13 cellular contexts compared by ENCODE assay signal in genomic region chr12:108446766-108447165, GRCh38.
A peak's percentile ranks its signal among the peaks of the same experiment; 100 is the strongest.
DNase-seq lines count a peak whose midpoint lies in the region; ATAC-seq, FAIRE-seq and TF ChIP-seq lines count a peak whose summit lies in the region.
"Had no signal": no experiment of that assay in that cellular context is flagged by ENCODE, and none has a peak within 500 bp of the region (broad histone marks: within the 10 kb centered on the region; RNA-seq: fewer than 3 reads in every experiment).

No MANE protein-coding gene starts in this region.

- no peaks in the 10 kb centered on the region for H3K9me1 ChIP-seq in keratinocyte (ENCODE audit: control insufficient read depth, extremely low read depth, insufficient read depth, low read length)

- peaks cover 17% of the 10 kb centered on the region for H3K4me1 Mint-ChIP-seq in type B pancreatic cell (ENCODE audit: unreplicated experiment)
- H3K4me1 Mint-ChIP-seq: stimulated activated naive CD8-positive, alpha-beta T cell treated with anti-CD3 and anti-CD28 coated beads, Interleukin-15, amount 100 ng/mL, for 72 hours had no signal

- peaks cover 15% of the 10 kb centered on the region for H3K4me1 ChIP-seq in keratinocyte (ENCODE audit: control insufficient read depth, extremely low read depth, insufficient read depth, low read length)

- peak overlapping the region; percentile 45 for H2AFZ ChIP-seq in keratinocyte (ENCODE audit: control insufficient read depth, low read length)

- no peak for ATAC-seq in HG03354 (IDR thresholded peaks at IDR 0.05; ENCODE audit: poor library complexity, severe bottlenecking, unreplicated experiment)
- ATAC-seq in HG03135 (IDR thresholded peaks at IDR 0.05; ENCODE audit: unreplicated experiment): no peak
- ATAC-seq: stimulated activated naive CD8-positive, alpha-beta T cell treated with anti-CD3 and anti-CD28 coated beads, Interleukin-15, amount 100 ng/mL, for 72 hours had no signal

- peaks cover under 1% of the 10 kb centered on the region for H3K9me3 Mint-ChIP-seq in type B pancreatic cell
- H3K9me3 Mint-ChIP-seq: IgD-negative memory B cell; stimulated activated naive CD8-positive, alpha-beta T cell treated with anti-CD3 and anti-CD28 coated beads, Interleukin-15, amount 100 ng/mL, for 72 hours had no signal

- no peak overlapping the region for H3K4me3 Mint-ChIP-seq in type B pancreatic cell
- H3K4me3 Mint-ChIP-seq: IgD-negative memory B cell; stimulated activated naive CD8-positive, alpha-beta T cell treated with anti-CD3 and anti-CD28 coated beads, Interleukin-15, amount 100 ng/mL, for 72 hours had no signal

- H4K20me1 ChIP-seq in keratinocyte (ENCODE audit: control insufficient read depth, extremely low read depth, insufficient read depth, low read length): no peaks in the 10 kb centered on the region

- peak overlapping the region; percentile 37 for H3K4me2 ChIP-seq in keratinocyte (ENCODE audit: control insufficient read depth, extremely low read depth, insufficient read depth, low read depth, low read length)

- no peaks in the 10 kb centered on the region for H3K36me3 ChIP-seq in keratinocyte (ENCODE audit: control insufficient read depth in 2 of 2, extremely low read depth in 1 of 2, insufficient read depth in 2 of 2, low read length in 2 of 2)

- dilution Hi-C loops in keratinocyte (cut with MboI; ENCODE audit: extremely low pct_ligation_motif_present, low sequenced_read_pairs): no loop called here

- H3K4me3 ChIP-seq in choroid plexus epithelial cell (ENCODE audit: low read depth, low read length): no peak overlapping the region
- no peak overlapping the region for H3K4me3 ChIP-seq in keratinocyte (ENCODE audit: control insufficient read depth in 2 of 3, extremely low read depth in 1 of 3, insufficient read depth in 2 of 3, low read depth in 1 of 3, low read length in 3 of 3)

- no peaks in the 10 kb centered on the region for H3K9me3 ChIP-seq in keratinocyte (ENCODE audit: control insufficient read depth, low read depth, low read length)

- H3K79me2 ChIP-seq in keratinocyte (ENCODE audit: control insufficient read depth, insufficient read depth, low read length): no peaks in the 10 kb centered on the region

- no peaks in the 10 kb centered on the region for H3K27me3 ChIP-seq in keratinocyte (ENCODE audit: control insufficient read depth, extremely low read depth, insufficient read depth, low read length)

- TF ChIP-seq CTCF in choroid plexus epithelial cell (conservative IDR thresholded peaks at IDR 0.05; ENCODE audit: low read depth, low read length) (no peak), keratinocyte (optimal IDR thresholded peaks at IDR 0.05 in 1 of 3, IDR thresholded peaks at IDR 0.05 in 1 of 3, conservative IDR thresholded peaks at IDR 0.05 in 1 of 3; ENCODE audit: extremely low read depth in 1 of 3, insufficient read depth in 2 of 3, low read length in 3 of 3) (no peak), type B pancreatic cell (conservative IDR thresholded peaks at IDR 0.05) (no peak)

- H3K36me3 Mint-ChIP-seq in type B pancreatic cell: no peaks in the 10 kb centered on the region
- H3K36me3 Mint-ChIP-seq: IgD-negative memory B cell had no signal

- H3K27me3 Mint-ChIP-seq in type B pancreatic cell: peaks cover 15% of the 10 kb centered on the region

- no peak overlapping the region for H3K9ac ChIP-seq in keratinocyte (ENCODE audit: control insufficient read depth, extremely low read depth, insufficient read depth, low read length)

- peak overlapping the region; percentile 17 for H3K27ac Mint-ChIP-seq in type B pancreatic cell
- H3K27ac Mint-ChIP-seq: IgD-negative memory B cell; stimulated activated naive CD8-positive, alpha-beta T cell treated with anti-CD3 and anti-CD28 coated beads, Interleukin-15, amount 100 ng/mL, for 72 hours had no signal

- DNase-seq in H4 (ENCODE audit: low spot score) (peak; percentile 45), choroid plexus epithelial cell (ENCODE audit: low read depth) (peak; percentile 69), keratinocyte (ENCODE audit: low read depth, low spot score) (no peak), type B pancreatic cell (ENCODE audit: extremely low spot score, unreplicated experiment) (no peak)
- DNase-seq in stimulated activated CD4-positive, alpha-beta T cell treated with anti-CD3 and anti-CD28 coated beads, Interleukin-2, amount 100 ng/mL, for 48 hours: no peak
- DNase-seq: activated CD4-positive, alpha-beta T cell treated with anti-CD3 and anti-CD28 coated beads, Interleukin-2, amount 50 U/mL, for 1 hour; NCI-H1436; NCI-H524 treated with DMSO at 0.1 percent for 48 hours; stimulated activated naive CD8-positive, alpha-beta T cell treated with anti-CD3 and anti-CD28 coated beads, Interleukin-15, amount 100 ng/mL, for 72 hours had no signal

- no peak overlapping the region for H3K27ac ChIP-seq in keratinocyte (ENCODE audit: control insufficient read depth, insufficient read depth, low read length)

- peak; percentile 70 for FAIRE-seq in keratinocyte (lab: Jason Lieb, UNC)
- FAIRE-seq: endometrium had no signal

Comparison
In these comparisons a context has a peak if more than half of its experiments do, and no peak if none do; other contexts are left out.
1. DNase-seq: peak in H4 (single experiment) and choroid plexus epithelial cell (single experiment); none in keratinocyte (single experiment), type B pancreatic cell (single experiment) and stimulated activated CD4-positive, alpha-beta T cell treated with anti-CD3 and anti-CD28 coated beads, Interleukin-2, amount 100 ng/mL, for 48 hours (0 of 2).